Comparison of ENCODE assay signal across 8 cellular contexts in the genomic region with DNA sequence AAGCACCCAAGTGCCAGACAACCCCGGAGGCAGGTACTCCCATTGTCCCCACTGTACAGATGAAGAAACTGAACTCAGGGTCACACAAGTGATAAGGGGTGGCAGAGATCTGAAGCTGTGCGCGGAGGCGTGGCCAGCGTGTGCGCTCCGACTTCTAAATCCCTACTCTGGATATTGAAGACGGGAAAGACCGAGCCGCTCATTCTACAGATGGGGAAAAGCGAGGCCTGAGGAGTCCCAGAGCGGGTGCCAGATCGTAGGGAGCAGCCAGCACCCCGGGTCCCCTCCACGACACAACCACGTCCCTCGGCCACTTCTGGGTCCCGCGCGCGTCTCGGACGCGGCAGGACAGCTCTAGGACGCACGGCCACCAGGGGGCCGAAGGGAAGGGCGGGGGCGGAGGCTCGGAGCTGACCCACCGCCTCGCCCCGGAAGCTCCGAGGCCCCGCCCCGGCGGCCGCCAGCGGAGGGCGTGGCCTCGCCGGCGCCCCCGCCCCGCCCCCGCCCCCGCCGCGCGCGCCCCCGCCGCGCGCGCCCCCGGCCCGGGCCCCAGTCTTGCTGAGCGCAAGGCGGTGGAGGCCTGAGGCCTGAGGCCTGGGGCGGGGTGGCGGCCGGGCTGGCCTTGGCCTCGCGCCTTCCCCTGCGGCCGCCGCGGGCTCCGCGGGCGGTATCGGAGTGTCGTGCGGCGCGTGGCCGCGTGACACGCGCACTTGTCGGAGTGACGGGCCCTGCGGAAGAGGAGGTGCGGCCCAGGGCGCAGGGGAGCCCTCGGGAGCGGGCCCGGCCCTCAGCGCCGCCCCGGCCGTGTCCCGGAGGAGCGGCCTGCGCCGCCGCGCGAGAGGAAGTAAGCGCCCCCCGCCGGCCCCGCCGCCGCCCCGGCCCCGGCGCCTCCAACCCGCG. TPM values are rescaled to one million over a fixed set of nuclear protein-coding genes. Genes with fewer than 3 reads are reported as not detected.
DNase-seq lines count a peak whose midpoint lies in the region; ATAC-seq and TF ChIP-seq lines count a peak whose summit lies in the region.

A gene with protein sequence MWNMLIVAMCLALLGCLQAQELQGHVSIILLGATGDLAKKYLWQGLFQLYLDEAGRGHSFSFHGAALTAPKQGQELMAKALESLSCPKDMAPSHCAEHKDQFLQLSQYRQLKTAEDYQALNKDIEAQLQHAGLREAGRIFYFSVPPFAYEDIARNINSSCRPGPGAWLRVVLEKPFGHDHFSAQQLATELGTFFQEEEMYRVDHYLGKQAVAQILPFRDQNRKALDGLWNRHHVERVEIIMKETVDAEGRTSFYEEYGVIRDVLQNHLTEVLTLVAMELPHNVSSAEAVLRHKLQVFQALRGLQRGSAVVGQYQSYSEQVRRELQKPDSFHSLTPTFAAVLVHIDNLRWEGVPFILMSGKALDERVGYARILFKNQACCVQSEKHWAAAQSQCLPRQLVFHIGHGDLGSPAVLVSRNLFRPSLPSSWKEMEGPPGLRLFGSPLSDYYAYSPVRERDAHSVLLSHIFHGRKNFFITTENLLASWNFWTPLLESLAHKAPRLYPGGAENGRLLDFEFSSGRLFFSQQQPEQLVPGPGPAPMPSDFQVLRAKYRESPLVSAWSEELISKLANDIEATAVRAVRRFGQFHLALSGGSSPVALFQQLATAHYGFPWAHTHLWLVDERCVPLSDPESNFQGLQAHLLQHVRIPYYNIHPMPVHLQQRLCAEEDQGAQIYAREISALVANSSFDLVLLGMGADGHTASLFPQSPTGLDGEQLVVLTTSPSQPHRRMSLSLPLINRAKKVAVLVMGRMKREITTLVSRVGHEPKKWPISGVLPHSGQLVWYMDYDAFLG (plus strand): TSS at position 552 of the 900 bp plus-strand sequence. CDS start 10,161 bp downstream, outside the sequence.

- peak within 1 kb of the TSS; percentile 97 for H3K27ac Mint-ChIP-seq in progenitor cell of endocrine pancreas

- H3K9me3 Mint-ChIP-seq in progenitor cell of endocrine pancreas (ENCODE audit: low read depth), result no peaks in the 10 kb centered on the region

- 1 to 11% (median 3%) methylated on average over 32 to 111 of the region's 111 CpGs for WGBS in heart left ventricle, 4 donors

- peaks cover 76% of the 10 kb centered on the region for H3K4me1 ChIP-seq in KMS-11 (ENCODE audit: low read depth, poor library complexity, severe bottlenecking)
- H3K4me1 ChIP-seq in adipocyte (ENCODE audit: control insufficient read depth, insufficient read depth, low read length), result peaks cover 55% of the 10 kb centered on the region
- peaks cover 15 to 61% (median 43%) of the 10 kb centered on the region in 12 donors for H3K4me1 ChIP-seq in heart left ventricle
- H3K4me1 ChIP-seq in upper lobe of right lung, result peaks cover 56% of the 10 kb centered on the region

- H3K4me2 ChIP-seq in KMS-11, result peak within 1 kb of the TSS; percentile 79

- H3K4me3 ChIP-seq in KMS-11 (IDR thresholded peaks at IDR 0.05; ENCODE audit: insufficient read depth, low read depth, low read length), result peak within 1 kb of the TSS; percentile 45
- H3K4me3 ChIP-seq in adipocyte (ENCODE audit: low read length), result peak within 1 kb of the TSS; percentile 85
- H3K4me3 ChIP-seq in heart left ventricle, result peak within 1 kb of the TSS; percentile 59 to 88 (median 72)
- peak within 1 kb of the TSS; percentile 61 for H3K4me3 ChIP-seq in upper lobe of right lung

- ATAC-seq in GM21717 (IDR thresholded peaks at IDR 0.05; ENCODE audit: unreplicated experiment) (peak; percentile 66), heart left ventricle (peak; percentile 65 to 84 (median 82)), upper lobe of right lung (peak; percentile 91)

- no peaks in the 10 kb centered on the region for H3K27me3 ChIP-seq in KMS-11 (ENCODE audit: insufficient read depth, low read depth)
- no peaks in the 10 kb centered on the region for H3K27me3 ChIP-seq in adipocyte (replicated peaks; ENCODE audit: control insufficient read depth, insufficient read depth, low read length)
- H3K27me3 ChIP-seq in heart left ventricle, result no peaks in the 10 kb centered on the region
- no peaks in the 10 kb centered on the region for H3K27me3 ChIP-seq in upper lobe of right lung

- peak within 1 kb of the TSS; percentile 76 for H3K27ac ChIP-seq in KMS-11
- H3K27ac ChIP-seq in heart left ventricle, result peak within 1 kb of the TSS; percentile 88 to 99 (median 95)
- peak within 1 kb of the TSS; percentile 93 for H3K27ac ChIP-seq in upper lobe of right lung

- peak; percentile 58 for TF ChIP-seq CTCF in KMS-11 (conservative IDR thresholded peaks at IDR 0.05; ENCODE audit: low read depth, low read length)
- peak; percentile 56 to 79 (median 70) for TF ChIP-seq CTCF in heart left ventricle (IDR thresholded peaks at IDR 0.05)
- peak; percentile 77 for TF ChIP-seq CTCF in progenitor cell of endocrine pancreas (IDR thresholded peaks at IDR 0.05; ENCODE audit: unreplicated experiment)
- TF ChIP-seq CTCF in upper lobe of right lung (IDR thresholded peaks at IDR 0.05), result peak; percentile 51

- peaks cover 4% of the 10 kb centered on the region for H3K36me3 Mint-ChIP-seq in progenitor cell of endocrine pancreas (ENCODE audit: insufficient read depth)

- peak within 1 kb of the TSS; percentile 85 for H3K4me3 Mint-ChIP-seq in progenitor cell of endocrine pancreas (ENCODE audit: low read depth)

- H4K20me1 ChIP-seq in KMS-11 (ENCODE audit: insufficient read depth), result no peaks in the 10 kb centered on the region

- H3K36me3 ChIP-seq in KMS-11 (ENCODE audit: insufficient read depth) (no peaks in the 10 kb centered on the region), adipocyte (ENCODE audit: control insufficient read depth, insufficient read depth, low read length, severe bottlenecking) (no peaks in the 10 kb centered on the region), heart left ventricle (no peaks in the 10 kb centered on the region), upper lobe of right lung (no peaks in the 10 kb centered on the region)

- intact Hi-C loops in heart left ventricle (cut with DNase I), result no loop called here
- intact Hi-C loops in upper lobe of right lung (cut with DNase I), result no loop called here

- no peaks in the 10 kb centered on the region for H3K9me3 ChIP-seq in adipocyte (ENCODE audit: control insufficient read depth, low read length)
- no peaks in the 10 kb centered on the region for H3K9me3 ChIP-seq in heart left ventricle
- H3K9me3 ChIP-seq in upper lobe of right lung, result no peaks in the 10 kb centered on the region

- peaks cover 6% of the 10 kb centered on the region for H3K4me1 Mint-ChIP-seq in progenitor cell of endocrine pancreas (ENCODE audit: low read depth)

- peak within 1 kb of the TSS; percentile 89 for H2AFZ ChIP-seq in KMS-11 (ENCODE audit: low read depth)

- H3K79me2 ChIP-seq in KMS-11 (ENCODE audit: insufficient read depth, low read depth), result no peaks in the 10 kb centered on the region

- H3K27me3 Mint-ChIP-seq in progenitor cell of endocrine pancreas, result peaks cover 3% of the 10 kb centered on the region

- peak; percentile 23 to 65 for TF ChIP-seq POLR2A in heart left ventricle (IDR thresholded peaks at IDR 0.05)

- peak; percentile 66 for DNase-seq in GF-D8 (lab: John Stamatoyannopoulos, UW)
- peak; percentile 56 for DNase-seq in T follicular helper cell (ENCODE audit: low read depth)
- DNase-seq in adipocyte (ENCODE audit: low read depth), result peak; percentile 96
- peak; percentile 88 to 95 (median 90) for DNase-seq in heart left ventricle
- DNase-seq in progenitor cell of endocrine pancreas (ENCODE audit: low spot score, unreplicated experiment), result peak; percentile 83
- DNase-seq in upper lobe of right lung, result peak; percentile 95

- H3K9ac ChIP-seq in KMS-11, result peak within 1 kb of the TSS; percentile 88
- peak within 1 kb of the TSS; percentile 91 for H3K9ac ChIP-seq in adipocyte (ENCODE audit: low read length)

RNA-seq across cellular contexts. Expression of the gene that starts here (rescaled TPM):
- total RNA-seq in heart left ventricle (10 to 100 TPM; 16.0 to 54.5 (median 27.9) TPM), progenitor cell of endocrine pancreas (36.0 and 36.2 TPM in 2 replicates), upper lobe of right lung (43.7 TPM)
- polyA plus RNA-seq in heart left ventricle, result 10 to 100 TPM; 11.0 to 15.7 TPM

Comparison
In these comparisons a context has a peak if more than half of its experiments do, and no peak if none do; other contexts are left out.
1. Peak in every context shown above with its lines: DNase-seq, ATAC-seq, H3K4me3 ChIP-seq and H3K27ac ChIP-seq.